In genomic region chr5:321726-322251, GRCh38 we compare ENCODE assay signal across 8 cellular contexts. TPM values are rescaled to one million over a fixed set of nuclear protein-coding genes. Genes with fewer than 3 reads are reported as not detected.
DNase-seq lines count a peak whose midpoint lies in the region; ATAC-seq and TF ChIP-seq lines count a peak whose summit lies in the region.

No MANE protein-coding gene starts in this region.

- H3K4me1 ChIP-seq in heart left ventricle = peaks cover 6 to 25% (median 14%) of the 10 kb centered on the region in 12 donors
- H3K4me1 ChIP-seq in esophagus (ENCODE audit: control insufficient read depth in 2 of 2, insufficient read depth in 2 of 2, low read length in 1 of 2) = peaks cover 7 to 8% of the 10 kb centered on the region in 2 donors
- H3K4me1 ChIP-seq in stomach = peaks cover 23 to 41% (median 27%) of the 10 kb centered on the region in 4 donors

- H3K36me3 ChIP-seq in heart left ventricle = peaks cover 0 to 6% (median 0%) of the 10 kb centered on the region in 9 donors
- H3K36me3 ChIP-seq in esophagus (ENCODE audit: control insufficient read depth in 2 of 2, insufficient read depth in 2 of 2, low read length in 1 of 2) = peaks cover 0 to 7% of the 10 kb centered on the region in 2 donors
- peaks cover 0 to 8% (median 6%) of the 10 kb centered on the region in 4 donors for H3K36me3 ChIP-seq in stomach

- no peak for TF ChIP-seq CTCF in heart left ventricle (IDR thresholded peaks at IDR 0.05)
- TF ChIP-seq CTCF in stomach (IDR thresholded peaks at IDR 0.05) = no peak

- no peak for TF ChIP-seq POLR2A in heart left ventricle (IDR thresholded peaks at IDR 0.05)
- no peak for TF ChIP-seq POLR2A in stomach (IDR thresholded peaks at IDR 0.05)

- no peak for DNase-seq in heart left ventricle
- DNase-seq in Right ventricle myocardium inferior (ENCODE audit: missing footprints) = no peak
- DNase-seq in stomach = no peak
- DNase-seq in GOT3 (lab: John Stamatoyannopoulos, UW) = no peak
- DNase-seq in NCI-H69 (lab: John Stamatoyannopoulos, UW) = no peak

- no peak for TF ChIP-seq EP300 in stomach (IDR thresholded peaks at IDR 0.05)

- ATAC-seq in heart left ventricle = no peak
- ATAC-seq in Right ventricle myocardium inferior = no peak
- peak; percentile 14 for ATAC-seq in HG03520 (IDR thresholded peaks at IDR 0.05; ENCODE audit: unreplicated experiment)
- ATAC-seq in GM21825 (IDR thresholded peaks at IDR 0.05; ENCODE audit: unreplicated experiment) = no peak

- H3K9me3 ChIP-seq in heart left ventricle (no peaks in the 10 kb centered on the region), esophagus (ENCODE audit: control insufficient read depth in 2 of 2, insufficient read depth in 1 of 2, low read depth in 1 of 2, low read length in 1 of 2) (no peaks in the 10 kb centered on the region), stomach (no peaks in the 10 kb centered on the region)

- H3K4me3 ChIP-seq in heart left ventricle (peak overlapping the region; percentile 7 to 66 (median 52)), esophagus (ENCODE audit: low read depth in 1 of 2, low read length in 2 of 2) (peak overlapping the region; percentile 46 to 49), stomach (peak overlapping the region; percentile 42 to 56 (median 52))

- WGBS in heart left ventricle, 4 donors = 1 to 6% (median 2%) methylated on average over 21 to 67 of the region's 67 CpGs
- WGBS in esophagus, 2 donors = 1 to 3% methylated on average over 48 to 67 of the region's 67 CpGs
- WGBS in stomach, 5 donors = 1 to 3% (median 2%) methylated on average over 8 to 66 of the region's 67 CpGs

- H3K27me3 ChIP-seq in heart left ventricle (peaks cover 18 to 57% (median 39%) of the 10 kb centered on the region in 9 donors), esophagus (ENCODE audit: control insufficient read depth in 1 of 2, insufficient read depth in 2 of 2, low read length in 2 of 2) (peaks cover 0 to 5% of the 10 kb centered on the region in 2 donors), stomach (peaks cover 9 to 81% (median 50%) of the 10 kb centered on the region in 3 donors)

- intact Hi-C loops in heart left ventricle (cut with DNase I) = loop anchor here in 1 of 10 donors (10.0 kb wide), 1 partner anchor 113 kb away; no protein-coding TSS in a partner anchor
- intact Hi-C loops in Right ventricle myocardium inferior (cut with DNase I) = no loop called here
- intact Hi-C loops in stomach (cut with DNase I; ENCODE audit: low total_unique reads) = no loop called here

- H3K27ac ChIP-seq in heart left ventricle = no peak overlapping the region
- H3K27ac ChIP-seq in esophagus (ENCODE audit: low read depth in 2 of 2, low read length in 1 of 2) = peak overlapping the region; percentile 47 to 56
- H3K27ac ChIP-seq in stomach = peak overlapping the region in 2 of 5 donors; percentile 19 to 53

RNA-seq across cellular contexts. Expression of gene AHRR, which starts 0.3 kb away (rescaled TPM):
- total RNA-seq in heart left ventricle = under 1 TPM in 7 of 9 donors, not detected in 2; 0.12 to 0.69 (median 0.29) TPM
- polyA plus RNA-seq in heart left ventricle = under 1 TPM; 0.11 to 0.12 TPM
- total RNA-seq in Right ventricle myocardium inferior = 2.1 TPM
- 1 to 10 TPM; 1.2 to 1.7 TPM for polyA plus RNA-seq in esophagus
- total RNA-seq in stomach = 10 to 100 TPM in 1 of 5 donors, 1 to 10 TPM in 2, under 1 TPM in 1, not detected in 1; 0.92 to 47.8 (median 1.3) TPM
- polyA plus RNA-seq in stomach = 1 to 10 TPM in 1 of 3 donors, under 1 TPM in 2; 0.63 to 1.1 (median 0.93) TPM

RNA-seq across cellular contexts. Expression of gene PDCD6, which starts 50.3 kb away (rescaled TPM):
- total RNA-seq in heart left ventricle (10 to 100 TPM; 31.2 to 50.2 (median 38.6) TPM), Right ventricle myocardium inferior (34.4 TPM), stomach (100 to 1,000 TPM in 1 of 5 donors, 10 to 100 TPM in 4; 58.5 to 105 (median 72.3) TPM)
- polyA plus RNA-seq in heart left ventricle (10 to 100 TPM; 46.2 to 89.1 TPM), esophagus (100 to 1,000 TPM; 152 to 159 TPM), stomach (100 to 1,000 TPM; 108 to 119 (median 117) TPM)

Comparison
In these comparisons a context has a peak if more than half of its experiments do, and no peak if none do; other contexts are left out.
1. H3K27ac ChIP-seq: peak in esophagus (2 of 2); none in heart left ventricle (0 of 12).
2. Peak in every context shown above with its lines, with median percentiles within 50 percentile points of each other: H3K4me3 ChIP-seq.